ENCODE assay signal across 13 cellular contexts in genomic region chr3:67290424-67290823, GRCh38.
DNase-seq lines count a peak whose midpoint lies in the region; ATAC-seq and TF ChIP-seq lines count a peak whose summit lies in the region.
"Had no signal": no experiment of that assay in that cellular context is flagged by ENCODE, and none has a peak within 500 bp of the region (broad histone marks: within the 10 kb centered on the region; RNA-seq: fewer than 3 reads in every experiment).

No MANE protein-coding gene starts in this region.

- TF ChIP-seq CTCF in WERI-Rb-1 (IDR thresholded peaks at IDR 0.05; ENCODE audit: low read depth, low read length): no peak

- H4K8ac ChIP-seq in trophoblast cell (ENCODE audit: low read depth, low read length): no peak overlapping the region

- DNase-seq in SKM-1 treated with dmso at 0.1 percent for 144 hours (lab: John Stamatoyannopoulos, UW; ENCODE audit: unreplicated experiment) (peak; percentile 58), trophoblast cell (no peak), WERI-Rb-1 (no peak), HUDEP-2 (lab: John Stamatoyannopoulos, UW; ENCODE audit: unreplicated experiment in 76 of 76) (no peak), kidney glomerular epithelial cell (lab: John Stamatoyannopoulos, UW) (no peak)
- no peak for DNase-seq in activated CD8-positive, alpha-beta memory T cell treated with anti-CD3 and anti-CD28 coated beads for 24 hours
- DNase-seq: CD8-positive, alpha-beta memory T cell; effector CD4-positive, alpha-beta T cell; mammary epithelial cell; NCI-H526 treated with DMSO at 0.1 percent for 48 hours; T-helper 1 cell had no signal

- H3K4me3 ChIP-seq in trophoblast cell (ENCODE audit: low read depth, low read length): no peak overlapping the region
- H3K4me3 ChIP-seq in WERI-Rb-1 (ENCODE audit: low read depth, low read length): no peak overlapping the region

- H3K9ac ChIP-seq in trophoblast cell (ENCODE audit: low read length): no peak overlapping the region

- WGBS in trophoblast cell (ENCODE audit: extremely low coverage, insufficient coverage, insufficient read length): no CpG with 5 or more reads among the region's 4 CpGs

- no peak overlapping the region for H4K91ac ChIP-seq in trophoblast cell (ENCODE audit: low read depth, low read length)

- H2BK12ac ChIP-seq in trophoblast cell (ENCODE audit: low read length): no peak overlapping the region

- ATAC-seq in GM18868 (IDR thresholded peaks at IDR 0.05; ENCODE audit: unreplicated experiment) (peak; percentile 57), HG02870 (IDR thresholded peaks at IDR 0.05; ENCODE audit: unreplicated experiment) (peak; percentile 77)

- no peaks in the 10 kb centered on the region for H3K36me3 ChIP-seq in trophoblast cell (ENCODE audit: control insufficient read depth in 1 of 2, insufficient read depth in 2 of 2, low read length in 2 of 2)
- H3K36me3 ChIP-seq in WERI-Rb-1: no peaks in the 10 kb centered on the region

- H2BK120ac ChIP-seq in trophoblast cell (ENCODE audit: insufficient read depth, low read length, poor library complexity): peak overlapping the region; percentile 58

- H3K27me3 ChIP-seq in trophoblast cell (ENCODE audit: insufficient read depth, low read length): no peaks in the 10 kb centered on the region
- no peaks in the 10 kb centered on the region for H3K27me3 ChIP-seq in WERI-Rb-1 (ENCODE audit: insufficient read depth, low read depth, severe bottlenecking)

- peak overlapping the region; percentile 48 for H3K14ac ChIP-seq in trophoblast cell (ENCODE audit: low read length)

- no peak overlapping the region for H2BK5ac ChIP-seq in trophoblast cell (ENCODE audit: low read depth, low read length, poor library complexity)

- H3K4me1 ChIP-seq in trophoblast cell (ENCODE audit: control insufficient read depth in 1 of 2, insufficient read depth in 2 of 2, low read length in 2 of 2): peaks cover 0 to 8% of the 10 kb centered on the region in 2 experiments

- H3K23ac ChIP-seq in trophoblast cell (ENCODE audit: low read length): no peak overlapping the region

- no peak overlapping the region for H2AFZ ChIP-seq in trophoblast cell (ENCODE audit: insufficient read depth, low read length, poor library complexity)

- H4K12ac ChIP-seq in trophoblast cell (ENCODE audit: low read depth, low read length): no peak overlapping the region

- H2AK5ac ChIP-seq in trophoblast cell (ENCODE audit: low read length): no peak overlapping the region

- H3K18ac ChIP-seq in trophoblast cell (ENCODE audit: low read length): no peak overlapping the region

- H3K4ac ChIP-seq in trophoblast cell (ENCODE audit: low read depth, low read length): no peak overlapping the region

- peaks cover 9% of the 10 kb centered on the region for H3K79me1 ChIP-seq in trophoblast cell (ENCODE audit: low read length)

- H3K4me2 ChIP-seq in trophoblast cell (ENCODE audit: low read length): no peak overlapping the region

- H3K9me3 ChIP-seq in trophoblast cell (ENCODE audit: insufficient read depth, low read depth, low read length): no peaks in the 10 kb centered on the region
- H3K9me3 ChIP-seq in WERI-Rb-1 (ENCODE audit: severe bottlenecking): no peaks in the 10 kb centered on the region

- peaks cover 2% of the 10 kb centered on the region for H3K79me2 ChIP-seq in trophoblast cell (ENCODE audit: control insufficient read depth, insufficient read depth, low read length, poor library complexity)

- no peak overlapping the region for H3K27ac ChIP-seq in trophoblast cell (ENCODE audit: low read depth, low read length)
- H3K27ac ChIP-seq in WERI-Rb-1: no peak overlapping the region
